ENCODE assay signal across 20 cellular contexts in genomic region chr6:15498640-15499039, GRCh38.
DNase-seq lines count a peak whose midpoint lies in the region; ATAC-seq, FAIRE-seq and TF ChIP-seq lines count a peak whose summit lies in the region.
"Had no signal": no experiment of that assay in that cellular context is flagged by ENCODE, and none has a peak within 500 bp of the region (broad histone marks: within the 10 kb centered on the region; RNA-seq: fewer than 3 reads in every experiment).

No MANE protein-coding gene starts in this region.

- 74 to 89% methylated on average over 12 of the region's 12 CpGs for WGBS in lung, 2 donors

- FAIRE-seq in bronchial epithelial cell (lab: Jason Lieb, UNC): peak; percentile 93

- intact Hi-C loops in sciatic nerve (cut with DNase I): loop anchor here (10.0 kb wide), 1 partner anchor 1284 kb away; no protein-coding TSS in a partner anchor

- no peak overlapping the region for H3K27ac ChIP-seq in lung (ENCODE audit: low read depth in 1 of 2, low read length in 1 of 2)
- H3K27ac ChIP-seq: right lobe of liver had no signal

- peaks cover 0 to 3% of the 10 kb centered on the region in 2 donors for H3K4me1 ChIP-seq in lung (ENCODE audit: control insufficient read depth in 2 of 2, insufficient read depth in 2 of 2, low read length in 2 of 2)
- H3K4me1 ChIP-seq: right lobe of liver had no signal

- H3K27me3 ChIP-seq in bronchial epithelial cell (ENCODE audit: control insufficient read depth, insufficient read depth, low read length): no peaks in the 10 kb centered on the region
- H3K27me3 ChIP-seq in lung (ENCODE audit: control insufficient read depth, insufficient read depth): no peaks in the 10 kb centered on the region
- H3K27me3 ChIP-seq: right lobe of liver had no signal

- H3K36me3 ChIP-seq in bronchial epithelial cell (ENCODE audit: control insufficient read depth, insufficient read depth, low read length): peaks cover 50% of the 10 kb centered on the region
- peaks cover 0 to 32% of the 10 kb centered on the region in 2 donors for H3K36me3 ChIP-seq in lung (ENCODE audit: control insufficient read depth in 2 of 2, insufficient read depth in 2 of 2, low read length in 2 of 2)

- H3K9me3 ChIP-seq in lung (ENCODE audit: control insufficient read depth in 2 of 2, insufficient read depth in 1 of 2, low read length in 1 of 2): no peaks in the 10 kb centered on the region
- H3K9me3 ChIP-seq: right lobe of liver had no signal

- DNase-seq in DMS79 (lab: John Stamatoyannopoulos, UW): peak; percentile 50
- DNase-seq in HT1080 (ENCODE audit: low read depth): peak; percentile 78
- DNase-seq in bronchial epithelial cell (ENCODE audit: low read depth): peak; percentile 86
- peak; percentile 50 for DNase-seq in lung (ENCODE audit: low spot score)
- DNase-seq in NK-92 (lab: John Stamatoyannopoulos, UW; ENCODE audit: unreplicated experiment): no peak
- DNase-seq in NCI-H187 (lab: John Stamatoyannopoulos, UW): no peak
- DNase-seq in sciatic nerve (ENCODE audit: low spot score): no peak
- DNase-seq: activated effector memory CD4-positive, alpha-beta T cell treated with Interleukin-2 at 50 U/mL for 16 hours; amniotic stem cell; effector memory CD4-positive, alpha-beta T cell; EL; foreskin fibroblast; NCI-H1105 treated with DMSO at 0.1 percent for 48 hours; NCI-H2171 treated with DMSO at 0.1 percent for 48 hours; NCI-H82; nucleus accumbens; right lobe of liver; stimulated activated CD4-positive, alpha-beta T cell treated with anti-CD3 and anti-CD28 coated beads, Interleukin-1b, Interleukin-23, amount 100 ng/mL, for 48 hours; T-helper 1 cell had no signal

- H3K4me3 ChIP-seq in bronchial epithelial cell (ENCODE audit: low read depth, low read length) (no peak overlapping the region), lung (no peak overlapping the region)
- H3K4me3 ChIP-seq: right lobe of liver had no signal

- no peak for TF ChIP-seq CTCF in bronchial epithelial cell (IDR thresholded peaks at IDR 0.05; ENCODE audit: insufficient read depth, low read length, severe bottlenecking)
- no peak for TF ChIP-seq CTCF in lung (IDR thresholded peaks at IDR 0.05; ENCODE audit: control extremely low read depth, extremely low read depth)

- ATAC-seq in lung (ENCODE audit: insufficient read depth, low FRiP score) (peak; percentile 14), sciatic nerve (no peak), HG02884 (IDR thresholded peaks at IDR 0.05; ENCODE audit: unreplicated experiment) (no peak)
- ATAC-seq: right lobe of liver had no signal

Comparison
In these comparisons a context has a peak if more than half of its experiments do, and no peak if none do; other contexts are left out.
1. DNase-seq: peak in DMS79 (single experiment), HT1080 (single experiment), bronchial epithelial cell (single experiment) and lung (single experiment); none in NK-92 (single experiment), NCI-H187 (0 of 2) and sciatic nerve (single experiment).